4 cellular contexts compared by ENCODE assay signal in the genomic region with DNA sequence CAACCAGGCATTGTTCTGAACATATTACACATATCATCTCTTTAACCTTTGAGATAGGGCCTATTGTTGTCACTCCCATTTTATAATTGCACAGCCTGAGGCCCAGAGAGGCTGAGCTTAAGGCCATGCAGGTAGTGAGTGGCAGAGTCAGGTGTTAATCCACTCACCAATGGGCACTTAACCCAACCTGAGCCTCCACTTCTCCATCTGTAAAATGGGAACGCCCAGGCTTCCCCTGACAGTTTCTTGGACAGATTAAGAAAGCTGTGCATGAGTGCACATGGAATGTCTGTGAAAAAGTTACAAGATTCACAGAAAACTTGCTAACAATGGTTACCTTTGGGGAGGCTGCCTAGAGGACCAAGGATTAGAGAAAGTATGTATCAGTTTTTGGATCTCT.
TF ChIP-seq lines count a peak whose summit lies in the region.

No MANE protein-coding gene starts in this region.

TF ChIP-seq in GM23338, 12 proteins besides CTCF, POLR2A, EP300 and RAD21 (continues in another document):
- TF ChIP-seq EZH2phosphoT487 (IDR thresholded peaks at IDR 0.05; ENCODE audit: unreplicated experiment) (no peak), JUNB (IDR thresholded peaks at IDR 0.05; ENCODE audit: unreplicated experiment) (no peak), EZH2 (IDR thresholded peaks at IDR 0.05; ENCODE audit: low read depth, unreplicated experiment) (no peak), NANOG (IDR thresholded peaks at IDR 0.05; ENCODE audit: borderline replicate concordance) (no peak)

TF ChIP-seq in WTC11, 78 proteins besides CTCF, POLR2A, EP300 and RAD21:
- TF ChIP-seq, protein P1, sequence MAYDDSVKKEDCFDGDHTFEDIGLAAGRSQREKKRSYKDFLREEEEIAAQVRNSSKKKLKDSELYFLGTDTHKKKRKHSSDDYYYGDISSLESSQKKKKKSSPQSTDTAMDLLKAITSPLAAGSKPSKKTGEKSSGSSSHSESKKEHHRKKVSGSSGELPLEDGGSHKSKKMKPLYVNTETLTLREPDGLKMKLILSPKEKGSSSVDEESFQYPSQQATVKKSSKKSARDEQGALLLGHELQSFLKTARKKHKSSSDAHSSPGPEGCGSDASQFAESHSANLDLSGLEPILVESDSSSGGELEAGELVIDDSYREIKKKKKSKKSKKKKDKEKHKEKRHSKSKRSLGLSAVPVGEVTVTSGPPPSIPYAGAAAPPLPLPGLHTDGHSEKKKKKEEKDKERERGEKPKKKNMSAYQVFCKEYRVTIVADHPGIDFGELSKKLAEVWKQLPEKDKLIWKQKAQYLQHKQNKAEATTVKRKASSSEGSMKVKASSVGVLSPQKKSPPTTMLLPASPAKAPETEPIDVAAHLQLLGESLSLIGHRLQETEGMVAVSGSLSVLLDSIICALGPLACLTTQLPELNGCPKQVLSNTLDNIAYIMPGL (CRISPR knock-in tag; IDR thresholded peaks at IDR 0.05) = no peak
- TF ChIP-seq GTF2I (CRISPR knock-in tag; conservative IDR thresholded peaks at IDR 0.05) (0 out of 2 replicates have a peak, but pooled peaks have one; percentile 24), ZNF423 (CRISPR knock-in tag; IDR thresholded peaks at IDR 0.05) (no peak), NFYB (CRISPR knock-in tag; conservative IDR thresholded peaks at IDR 0.05; ENCODE audit: low read depth) (no peak)

TF ChIP-seq in K562, 482 proteins besides CTCF, POLR2A, EP300 and RAD21:
- TF ChIP-seq RBM25 (IDR thresholded peaks at IDR 0.05; ENCODE audit: low read depth, low read length, severe bottlenecking) = peak; percentile 56
- no peak for TF ChIP-seq CHD1 (IDR thresholded peaks at IDR 0.05; ENCODE audit: low read length)
- no peak for TF ChIP-seq CEBPB (tag; IDR thresholded peaks at IDR 0.05)
- TF ChIP-seq JUND (IDR thresholded peaks at IDR 0.05; ENCODE audit: borderline replicate concordance, low read depth, low read length) = no peak
- no peak for TF ChIP-seq JUND (tag; IDR thresholded peaks at IDR 0.05; ENCODE audit: borderline replicate concordance, low read depth, low read length)
- TF ChIP-seq HDGF (IDR thresholded peaks at IDR 0.05) = no peak

TF ChIP-seq in H1, 55 proteins besides CTCF, POLR2A, EP300 and RAD21:
- TF ChIP-seq CTBP2 (IDR thresholded peaks at IDR 0.05; ENCODE audit: borderline replicate concordance, insufficient read depth, insufficient read length, low read length) = no peak
- TF ChIP-seq KDM1A (IDR thresholded peaks at IDR 0.05; ENCODE audit: borderline replicate concordance, low read length) = peak; percentile 88
